14 cellular contexts compared by ENCODE assay signal in the genomic region with DNA sequence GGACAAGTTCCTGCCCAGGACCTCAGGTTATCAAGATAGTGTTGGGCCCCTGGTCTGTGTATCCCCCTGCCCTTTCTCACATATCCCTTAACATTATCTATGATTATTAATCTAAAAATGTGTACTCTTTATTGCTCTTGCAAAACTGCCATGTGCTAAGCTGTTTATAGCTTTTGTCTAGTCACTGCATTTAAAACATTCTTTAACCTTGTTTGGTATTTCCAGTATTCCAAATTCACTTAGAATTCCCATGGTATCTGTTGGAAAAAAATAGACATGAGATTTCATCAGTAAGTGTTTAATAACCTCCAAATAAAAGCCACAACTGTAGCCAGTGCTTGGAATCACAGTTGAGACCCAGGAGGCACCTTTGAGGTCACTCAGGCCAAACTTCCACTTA. TPM values are rescaled to one million over a fixed set of nuclear protein-coding genes. Genes with fewer than 3 reads are reported as not detected.
A peak's percentile ranks its signal among the peaks of the same experiment; 100 is the strongest.
DNase-seq lines count a peak whose midpoint lies in the region; ATAC-seq and TF ChIP-seq lines count a peak whose summit lies in the region.
"Had no signal": no experiment of that assay in that cellular context is flagged by ENCODE, and none has a peak within 500 bp of the region (broad histone marks: within the 10 kb centered on the region; RNA-seq: fewer than 3 reads in every experiment).

No MANE protein-coding gene starts in this region.

- no peaks in the 10 kb centered on the region for H3K36me3 ChIP-seq in body of pancreas (replicated peaks in 1 of 2; ENCODE audit: insufficient read depth in 1 of 2, low read depth in 2 of 2)
- H3K36me3 ChIP-seq in suprapubic skin, result no peaks in the 10 kb centered on the region
- no peaks in the 10 kb centered on the region for H3K36me3 ChIP-seq in breast epithelium
- H3K36me3 ChIP-seq: neural progenitor cell had no signal

- TF ChIP-seq CTCF in body of pancreas (IDR thresholded peaks at IDR 0.05) (no peak), mesothelial cell of epicardium (IDR thresholded peaks at IDR 0.05; ENCODE audit: unreplicated experiment) (no peak), suprapubic skin (IDR thresholded peaks at IDR 0.05) (no peak), nephron progenitor cell (IDR thresholded peaks at IDR 0.05) (no peak), breast epithelium (IDR thresholded peaks at IDR 0.05) (no peak)

- H3K27me3 ChIP-seq in body of pancreas, result no peaks in the 10 kb centered on the region
- H3K27me3 ChIP-seq in suprapubic skin, result no peaks in the 10 kb centered on the region
- H3K27me3 ChIP-seq in breast epithelium, result no peaks in the 10 kb centered on the region
- H3K27me3 ChIP-seq: neural progenitor cell had no signal

- no peaks in the 10 kb centered on the region for H3K36me3 Mint-ChIP-seq in mesothelial cell of epicardium
- H3K36me3 Mint-ChIP-seq in nephron progenitor cell (ENCODE audit: low read depth), result no peaks in the 10 kb centered on the region
- H3K36me3 Mint-ChIP-seq: neural progenitor cell had no signal

- ATAC-seq in body of pancreas, result peak; percentile 13

- H3K4me3 ChIP-seq in body of pancreas (no peak overlapping the region), suprapubic skin (no peak overlapping the region), breast epithelium (no peak overlapping the region)
- H3K4me3 ChIP-seq: neural progenitor cell had no signal

- DNase-seq in GM03348 (ENCODE audit: low spot score), result peak; percentile 46
- DNase-seq in body of pancreas, result no peak
- DNase-seq in mesothelial cell of epicardium (ENCODE audit: low spot score in 2 of 2, unreplicated experiment in 2 of 2), result no peak
- DNase-seq in suprapubic skin (ENCODE audit: low spot score in 2 of 2), result no peak
- no peak for DNase-seq in nephron progenitor cell
- no peak for DNase-seq in breast epithelium (ENCODE audit: low spot score in 2 of 2)
- no peak for DNase-seq in OCI-M2 (lab: John Stamatoyannopoulos, UW; ENCODE audit: unreplicated experiment)
- DNase-seq: activated CD4-positive, alpha-beta memory T cell treated with anti-CD3 and anti-CD28 coated beads, Interleukin-2, amount 10 ng/mL, durations not matched to agents 7 days and 5 days; activated naive CD4-positive, alpha-beta T cell treated with anti-CD3 and anti-CD28 coated beads for 36 hours; activated T-cell treated with anti-CD3 and anti-CD28 coated beads, Interleukin-2, amount 50 U/mL, for 24 hours; AML-193; GOT3; stimulated activated CD4-positive, alpha-beta T cell treated with anti-CD3 and anti-CD28 coated beads, Interleukin-12 subunit alpha, Interleukin-12 subunit beta, amount 100 ng/mL, for 4 hours had no signal

- H3K4me1 Mint-ChIP-seq in mesothelial cell of epicardium (peaks cover 34% of the 10 kb centered on the region), nephron progenitor cell (no peaks in the 10 kb centered on the region)

- H3K9me3 Mint-ChIP-seq in mesothelial cell of epicardium, result peaks cover 3% of the 10 kb centered on the region
- H3K9me3 Mint-ChIP-seq in nephron progenitor cell, result peaks cover 33% of the 10 kb centered on the region

- no peaks in the 10 kb centered on the region for H3K9me3 ChIP-seq in body of pancreas
- H3K9me3 ChIP-seq in suprapubic skin, result peaks cover 3% of the 10 kb centered on the region
- H3K9me3 ChIP-seq in breast epithelium, result no peaks in the 10 kb centered on the region

- intact Hi-C loops in body of pancreas (cut with DNase I) (no loop called here), breast epithelium (cut with DNase I; ENCODE audit: low total_unique reads) (no loop called here)

- H3K27ac ChIP-seq in body of pancreas (no peak overlapping the region), suprapubic skin (peak overlapping the region; percentile 9), breast epithelium (no peak overlapping the region)
- H3K27ac ChIP-seq: neural progenitor cell had no signal

- H3K27me3 Mint-ChIP-seq in mesothelial cell of epicardium (ENCODE audit: low read depth), result no peaks in the 10 kb centered on the region
- peaks cover 6% of the 10 kb centered on the region for H3K27me3 Mint-ChIP-seq in nephron progenitor cell (ENCODE audit: low read depth, poor library complexity)
- H3K27me3 Mint-ChIP-seq: activated CD4-positive, alpha-beta memory T cell treated with anti-CD3 and anti-CD28 coated beads, Interleukin-2, amount 10 ng/mL, durations not matched to agents 7 days and 5 days; activated T-cell treated with anti-CD3 and anti-CD28 coated beads, Interleukin-2, amount 50 U/mL, for 24 hours had no signal

- H3K4me1 ChIP-seq in body of pancreas (peaks cover 12% of the 10 kb centered on the region), suprapubic skin (peaks cover 2% of the 10 kb centered on the region), breast epithelium (no peaks in the 10 kb centered on the region)

- no peak for TF ChIP-seq EP300 in suprapubic skin (IDR thresholded peaks at IDR 0.05)

- H3K27ac Mint-ChIP-seq in mesothelial cell of epicardium, result peak overlapping the region; percentile 23
- no peak overlapping the region for H3K27ac Mint-ChIP-seq in nephron progenitor cell
- H3K27ac Mint-ChIP-seq: activated CD4-positive, alpha-beta memory T cell treated with anti-CD3 and anti-CD28 coated beads, Interleukin-2, amount 10 ng/mL, durations not matched to agents 7 days and 5 days; activated naive CD4-positive, alpha-beta T cell treated with anti-CD3 and anti-CD28 coated beads for 36 hours; activated T-cell treated with anti-CD3 and anti-CD28 coated beads, Interleukin-2, amount 50 U/mL, for 24 hours; neural progenitor cell had no signal

- H3K4me3 Mint-ChIP-seq in mesothelial cell of epicardium, result no peak overlapping the region
- H3K4me3 Mint-ChIP-seq in nephron progenitor cell, result no peak overlapping the region
- H3K4me3 Mint-ChIP-seq: activated CD4-positive, alpha-beta memory T cell treated with anti-CD3 and anti-CD28 coated beads, Interleukin-2, amount 10 ng/mL, durations not matched to agents 7 days and 5 days; activated naive CD4-positive, alpha-beta T cell treated with anti-CD3 and anti-CD28 coated beads for 36 hours; activated T-cell treated with anti-CD3 and anti-CD28 coated beads, Interleukin-2, amount 50 U/mL, for 24 hours; neural progenitor cell had no signal

- no peak for TF ChIP-seq POLR2A in body of pancreas (IDR thresholded peaks at IDR 0.05)
- TF ChIP-seq POLR2A in suprapubic skin (IDR thresholded peaks at IDR 0.05), result no peak
- no peak for TF ChIP-seq POLR2A in breast epithelium (IDR thresholded peaks at IDR 0.05)

RNA-seq across cellular contexts. Expression of gene GLS, which starts 16.2 kb away (rescaled TPM):
- total RNA-seq in body of pancreas (100 to 1,000 TPM in 1 of 2 donors, 10 to 100 TPM in 1; 86.0 to 102 TPM), mesothelial cell of epicardium (185 to 192 TPM (median 190 TPM) in 3 replicates), suprapubic skin (100 to 1,000 TPM in 1 of 4 donors, 10 to 100 TPM in 3; 60.6 to 128 (median 75.7) TPM), breast epithelium (100 to 1,000 TPM in 2 of 3 donors, 10 to 100 TPM in 1; 96.7 to 157 (median 133) TPM)
